In genomic region chr7:144325868-144326267, GRCh38 we compare ENCODE assay signal across 9 cellular contexts. TPM values are rescaled to one million over a fixed set of nuclear protein-coding genes. Genes with fewer than 3 reads are reported as not detected.
"Had no signal": no experiment of that assay in that cellular context is flagged by ENCODE, and none has a peak within 500 bp of the region (broad histone marks: within the 10 kb centered on the region; RNA-seq: fewer than 3 reads in every experiment).

No MANE protein-coding gene starts in this region.

RNA-seq across cellular contexts. Expression of gene OR2A1, which starts 13.6 kb away (rescaled TPM):
- total RNA-seq: OCI-LY7, PC-9, Peyer's patch, Right ventricle myocardium superior, SJCRH30, SJSA1, SK-MEL-5 had no signal
- polyA plus RNA-seq: SK-N-SH had no signal

RNA-seq across cellular contexts. Expression of gene ARHGEF5, which starts 29.3 kb away (rescaled TPM):
- total RNA-seq: OCI-LY7, SJCRH30, SK-MEL-5 had no signal

RNA-seq across cellular contexts. Expression of gene CTAGE8, which starts 56.8 kb away (rescaled TPM):
- total RNA-seq: OCI-LY7, RPMI7951, SJCRH30, SJSA1, SK-MEL-5 had no signal
- polyA plus RNA-seq: SK-N-SH had no signal
